ENCODE assay signal across 1 cellular context in the genomic region with DNA sequence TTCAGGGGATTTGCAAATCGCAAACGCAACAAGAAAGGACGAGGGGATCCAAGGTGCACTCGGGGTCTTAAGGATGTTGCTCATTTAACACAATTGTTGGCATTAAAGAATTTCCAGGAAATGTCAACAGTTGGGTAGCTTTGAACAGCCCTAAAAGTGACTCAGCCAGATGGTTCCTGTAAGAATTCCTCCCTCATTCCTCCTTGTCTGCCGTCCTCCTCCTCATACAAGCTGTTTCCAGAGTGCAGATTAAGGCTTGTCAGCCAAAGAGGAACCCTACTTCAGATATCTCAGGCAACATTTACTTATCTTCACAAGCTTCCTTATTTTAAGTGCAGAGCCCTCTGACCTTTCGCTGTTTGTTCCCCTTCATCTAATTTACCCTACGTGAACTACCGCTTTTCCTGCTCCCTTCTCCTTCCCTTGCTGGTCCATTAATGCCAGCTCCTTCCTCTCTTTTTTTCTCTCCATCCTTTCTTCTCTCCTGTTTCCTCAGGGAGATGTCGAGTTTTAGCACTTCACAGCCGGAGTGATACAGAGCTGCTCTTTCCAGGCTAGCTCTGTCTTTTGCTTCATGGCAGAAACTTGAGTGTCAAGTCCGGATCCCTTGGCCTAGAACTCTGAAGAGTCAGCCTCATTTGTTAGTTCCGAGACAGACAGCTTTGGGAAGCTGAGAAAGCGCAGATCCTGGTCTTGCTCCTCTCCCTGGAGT.
TF ChIP-seq lines count a peak whose summit lies in the region.

No MANE protein-coding gene starts in this region.

TF ChIP-seq in K562, 482 proteins besides CTCF, POLR2A, EP300 and RAD21 (continued from another document and continues in another):
- TF ChIP-seq HDAC2 (IDR thresholded peaks at IDR 0.05) (peak; percentile 96), ZNF551 (CRISPR knock-in tag; IDR thresholded peaks at IDR 0.05) (no peak), DMBX1 (CRISPR knock-in tag; IDR thresholded peaks at IDR 0.05; ENCODE audit: borderline replicate concordance) (peak; percentile 74), SMARCB1 (IDR thresholded peaks at IDR 0.05; ENCODE audit: insufficient read length, low read depth) (peak; percentile 86), POLR2H (tag; IDR thresholded peaks at IDR 0.05; ENCODE audit: low read depth) (no peak), ZNF586 (CRISPR knock-in tag; conservative IDR thresholded peaks at IDR 0.05) (no peak), FOXP1 (CRISPR knock-in tag; IDR thresholded peaks at IDR 0.05) (no peak), ZNF696 (CRISPR knock-in tag; conservative IDR thresholded peaks at IDR 0.05) (no peak), CREB1 (IDR thresholded peaks at IDR 0.05) (no peak), CREB1 (CRISPR knock-in tag; IDR thresholded peaks at IDR 0.05) (no peak; the same call in 1 of the 2 replicates), ZFP30 (CRISPR knock-in tag; IDR thresholded peaks at IDR 0.05; ENCODE audit: borderline replicate concordance) (no peak), ZEB2 (IDR thresholded peaks at IDR 0.05) (peak; percentile 90), TFAM (CRISPR knock-in tag; conservative IDR thresholded peaks at IDR 0.05) (no peak), LEF1 (IDR thresholded peaks at IDR 0.05) (peak; percentile 76), C11orf30 (IDR thresholded peaks at IDR 0.05; ENCODE audit: low read depth) (peak; percentile 49; the same call in 1 of the 2 replicates), CCAR2 (IDR thresholded peaks at IDR 0.05; ENCODE audit: low read depth, low read length) (no peak), MCM2 (IDR thresholded peaks at IDR 0.05; ENCODE audit: low read depth) (no peak), POLR2G (IDR thresholded peaks at IDR 0.05; ENCODE audit: low read depth, low read length) (no peak), ZFP1 (CRISPR knock-in tag; IDR thresholded peaks at IDR 0.05) (no peak), CBFA2T3 (IDR thresholded peaks at IDR 0.05) (peak; percentile 97), PHB2 (IDR thresholded peaks at IDR 0.05; ENCODE audit: low read depth) (peak; percentile 87), FOXJ2 (tag; IDR thresholded peaks at IDR 0.05) (no peak), NCOR1 (IDR thresholded peaks at IDR 0.05) (peak; percentile 93), TCF7 (IDR thresholded peaks at IDR 0.05; ENCODE audit: borderline replicate concordance) (peak; percentile 56; the same call in 1 of the 2 replicates), ZNF239 (CRISPR knock-in tag; IDR thresholded peaks at IDR 0.05) (peak; percentile 27; the same call in 1 of the 2 replicates), SMC3 (conservative IDR thresholded peaks at IDR 0.05; ENCODE audit: insufficient read depth, low read depth, low read length) (no peak), MTA2 (IDR thresholded peaks at IDR 0.05; ENCODE audit: low read depth) (peak; percentile 88), BCOR (IDR thresholded peaks at IDR 0.05) (peak; percentile 86; the same call in 1 of the 2 replicates), CEBPB (tag; IDR thresholded peaks at IDR 0.05) (no peak)
- TF ChIP-seq, protein P1, sequence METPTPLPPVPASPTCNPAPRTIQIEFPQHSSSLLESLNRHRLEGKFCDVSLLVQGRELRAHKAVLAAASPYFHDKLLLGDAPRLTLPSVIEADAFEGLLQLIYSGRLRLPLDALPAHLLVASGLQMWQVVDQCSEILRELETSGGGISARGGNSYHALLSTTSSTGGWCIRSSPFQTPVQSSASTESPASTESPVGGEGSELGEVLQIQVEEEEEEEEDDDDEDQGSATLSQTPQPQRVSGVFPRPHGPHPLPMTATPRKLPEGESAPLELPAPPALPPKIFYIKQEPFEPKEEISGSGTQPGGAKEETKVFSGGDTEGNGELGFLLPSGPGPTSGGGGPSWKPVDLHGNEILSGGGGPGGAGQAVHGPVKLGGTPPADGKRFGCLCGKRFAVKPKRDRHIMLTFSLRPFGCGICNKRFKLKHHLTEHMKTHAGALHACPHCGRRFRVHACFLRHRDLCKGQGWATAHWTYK (CRISPR knock-in tag; IDR thresholded peaks at IDR 0.05), result 0 out of 2 replicates have a peak, but pooled peaks have one; percentile 41
- TF ChIP-seq, protein P2, sequence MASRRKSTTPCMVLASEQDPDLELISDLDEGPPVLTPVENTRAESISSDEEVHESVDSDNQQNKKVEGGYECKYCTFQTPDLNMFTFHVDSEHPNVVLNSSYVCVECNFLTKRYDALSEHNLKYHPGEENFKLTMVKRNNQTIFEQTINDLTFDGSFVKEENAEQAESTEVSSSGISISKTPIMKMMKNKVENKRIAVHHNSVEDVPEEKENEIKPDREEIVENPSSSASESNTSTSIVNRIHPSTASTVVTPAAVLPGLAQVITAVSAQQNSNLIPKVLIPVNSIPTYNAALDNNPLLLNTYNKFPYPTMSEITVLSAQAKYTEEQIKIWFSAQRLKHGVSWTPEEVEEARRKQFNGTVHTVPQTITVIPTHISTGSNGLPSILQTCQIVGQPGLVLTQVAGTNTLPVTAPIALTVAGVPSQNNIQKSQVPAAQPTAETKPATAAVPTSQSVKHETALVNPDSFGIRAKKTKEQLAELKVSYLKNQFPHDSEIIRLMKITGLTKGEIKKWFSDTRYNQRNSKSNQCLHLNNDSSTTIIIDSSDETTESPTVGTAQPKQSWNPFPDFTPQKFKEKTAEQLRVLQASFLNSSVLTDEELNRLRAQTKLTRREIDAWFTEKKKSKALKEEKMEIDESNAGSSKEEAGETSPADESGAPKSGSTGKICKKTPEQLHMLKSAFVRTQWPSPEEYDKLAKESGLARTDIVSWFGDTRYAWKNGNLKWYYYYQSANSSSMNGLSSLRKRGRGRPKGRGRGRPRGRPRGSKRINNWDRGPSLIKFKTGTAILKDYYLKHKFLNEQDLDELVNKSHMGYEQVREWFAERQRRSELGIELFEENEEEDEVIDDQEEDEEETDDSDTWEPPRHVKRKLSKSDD (conservative IDR thresholded peaks at IDR 0.05; ENCODE audit: low read length), result no peak
- TF ChIP-seq, protein P3, sequence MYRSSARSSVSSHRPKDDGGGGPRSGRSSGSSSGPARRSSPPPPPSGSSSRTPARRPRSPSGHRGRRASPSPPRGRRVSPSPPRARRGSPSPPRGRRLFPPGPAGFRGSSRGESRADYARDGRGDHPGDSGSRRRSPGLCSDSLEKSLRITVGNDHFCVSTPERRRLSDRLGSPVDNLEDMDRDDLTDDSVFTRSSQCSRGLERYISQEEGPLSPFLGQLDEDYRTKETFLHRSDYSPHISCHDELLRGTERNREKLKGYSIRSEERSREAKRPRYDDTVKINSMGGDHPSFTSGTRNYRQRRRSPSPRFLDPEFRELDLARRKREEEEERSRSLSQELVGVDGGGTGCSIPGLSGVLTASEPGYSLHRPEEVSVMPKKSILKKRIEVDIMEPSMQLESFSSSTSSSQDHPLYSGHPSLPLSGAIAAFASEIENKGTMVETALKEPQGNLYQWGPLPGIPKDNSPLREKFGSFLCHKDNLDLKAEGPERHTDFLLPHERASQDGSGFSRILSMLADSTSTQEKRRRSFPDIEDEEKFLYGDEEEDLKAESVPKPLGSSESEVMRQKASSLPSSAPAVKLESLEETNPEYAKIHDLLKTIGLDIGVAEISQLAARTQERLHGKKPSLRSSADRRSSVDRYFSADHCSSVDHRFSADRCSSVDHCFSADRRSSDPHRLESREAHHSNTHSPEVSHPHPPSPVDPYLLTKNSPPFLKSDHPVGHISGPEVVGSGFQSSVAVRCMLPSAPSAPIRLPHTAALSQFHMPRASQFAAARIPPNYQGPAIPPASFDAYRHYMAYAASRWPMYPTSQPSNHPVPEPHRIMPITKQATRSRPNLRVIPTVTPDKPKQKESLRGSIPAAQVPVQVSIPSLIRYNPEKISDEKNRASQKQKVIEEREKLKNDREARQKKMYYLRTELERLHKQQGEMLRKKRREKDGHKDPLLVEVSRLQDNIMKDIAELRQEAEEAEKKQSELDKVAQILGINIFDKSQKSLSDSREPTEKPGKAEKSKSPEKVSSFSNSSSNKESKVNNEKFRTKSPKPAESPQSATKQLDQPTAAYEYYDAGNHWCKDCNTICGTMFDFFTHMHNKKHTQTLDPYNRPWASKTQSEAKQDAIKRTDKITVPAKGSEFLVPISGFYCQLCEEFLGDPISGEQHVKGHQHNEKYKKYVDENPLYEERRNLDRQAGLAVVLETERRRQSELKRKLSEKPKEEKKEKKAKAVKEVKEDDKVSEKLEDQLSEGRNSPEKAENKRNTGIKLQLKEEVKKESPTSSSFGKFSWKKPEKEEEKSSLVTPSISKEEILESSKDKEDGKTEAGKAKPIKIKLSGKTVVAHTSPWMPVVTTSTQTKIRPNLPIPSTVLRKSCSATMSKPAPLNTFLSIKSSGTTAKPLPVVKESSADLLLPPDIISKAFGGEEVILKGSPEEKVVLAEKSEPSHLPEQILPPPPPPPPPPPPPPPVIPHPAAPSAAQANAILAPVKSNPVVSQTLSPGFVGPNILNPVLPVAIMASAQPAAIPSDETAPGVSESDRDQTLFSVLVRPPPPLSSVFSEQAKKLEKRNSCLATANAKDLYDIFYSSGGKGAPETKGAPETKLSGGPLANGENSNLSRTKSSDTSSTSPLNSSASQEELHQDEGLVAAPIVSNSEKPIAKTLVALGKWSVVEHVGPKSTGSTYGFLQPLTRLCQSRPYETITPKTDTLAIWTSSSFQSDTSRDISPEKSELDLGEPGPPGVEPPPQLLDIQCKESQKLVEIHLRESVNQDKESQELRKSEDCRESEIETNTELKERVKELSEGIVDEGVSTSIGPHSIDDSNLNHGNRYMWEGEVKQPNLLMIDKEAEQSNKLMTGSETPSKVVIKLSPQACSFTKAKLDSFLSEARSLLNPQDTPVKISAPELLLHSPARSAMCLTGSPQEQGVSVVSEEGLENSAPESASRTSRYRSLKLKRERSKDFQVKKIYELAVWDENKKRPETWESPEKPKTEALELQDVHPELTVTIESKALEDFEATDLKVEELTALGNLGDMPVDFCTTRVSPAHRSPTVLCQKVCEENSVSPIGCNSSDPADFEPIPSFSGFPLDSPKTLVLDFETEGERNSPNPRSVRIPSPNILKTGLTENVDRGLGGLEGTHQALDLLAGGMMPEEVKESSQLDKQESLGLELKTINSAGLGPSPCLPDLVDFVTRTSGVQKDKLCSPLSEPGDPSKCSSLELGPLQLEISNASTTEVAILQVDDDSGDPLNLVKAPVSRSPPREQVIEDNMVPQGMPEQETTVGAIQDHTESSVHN (IDR thresholded peaks at IDR 0.05; ENCODE audit: borderline replicate concordance in 1 of 2, low read depth in 1 of 2), result peak in 1 of 2 experiments; percentile 52; a peak in 1 of 4 replicates
- TF ChIP-seq, protein P4, sequence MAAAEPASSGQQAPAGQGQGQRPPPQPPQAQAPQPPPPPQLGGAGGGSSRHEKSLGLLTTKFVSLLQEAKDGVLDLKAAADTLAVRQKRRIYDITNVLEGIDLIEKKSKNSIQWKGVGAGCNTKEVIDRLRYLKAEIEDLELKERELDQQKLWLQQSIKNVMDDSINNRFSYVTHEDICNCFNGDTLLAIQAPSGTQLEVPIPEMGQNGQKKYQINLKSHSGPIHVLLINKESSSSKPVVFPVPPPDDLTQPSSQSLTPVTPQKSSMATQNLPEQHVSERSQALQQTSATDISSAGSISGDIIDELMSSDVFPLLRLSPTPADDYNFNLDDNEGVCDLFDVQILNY (CRISPR knock-in tag; IDR thresholded peaks at IDR 0.05), result no peak
- TF ChIP-seq, protein P5, sequence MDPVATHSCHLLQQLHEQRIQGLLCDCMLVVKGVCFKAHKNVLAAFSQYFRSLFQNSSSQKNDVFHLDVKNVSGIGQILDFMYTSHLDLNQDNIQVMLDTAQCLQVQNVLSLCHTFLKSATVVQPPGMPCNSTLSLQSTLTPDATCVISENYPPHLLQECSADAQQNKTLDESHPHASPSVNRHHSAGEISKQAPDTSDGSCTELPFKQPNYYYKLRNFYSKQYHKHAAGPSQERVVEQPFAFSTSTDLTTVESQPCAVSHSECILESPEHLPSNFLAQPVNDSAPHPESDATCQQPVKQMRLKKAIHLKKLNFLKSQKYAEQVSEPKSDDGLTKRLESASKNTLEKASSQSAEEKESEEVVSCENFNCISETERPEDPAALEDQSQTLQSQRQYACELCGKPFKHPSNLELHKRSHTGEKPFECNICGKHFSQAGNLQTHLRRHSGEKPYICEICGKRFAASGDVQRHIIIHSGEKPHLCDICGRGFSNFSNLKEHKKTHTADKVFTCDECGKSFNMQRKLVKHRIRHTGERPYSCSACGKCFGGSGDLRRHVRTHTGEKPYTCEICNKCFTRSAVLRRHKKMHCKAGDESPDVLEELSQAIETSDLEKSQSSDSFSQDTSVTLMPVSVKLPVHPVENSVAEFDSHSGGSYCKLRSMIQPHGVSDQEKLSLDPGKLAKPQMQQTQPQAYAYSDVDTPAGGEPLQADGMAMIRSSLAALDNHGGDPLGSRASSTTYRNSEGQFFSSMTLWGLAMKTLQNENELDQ (CRISPR knock-in tag; IDR thresholded peaks at IDR 0.05; ENCODE audit: borderline replicate concordance), result no peak
- TF ChIP-seq, protein P6, sequence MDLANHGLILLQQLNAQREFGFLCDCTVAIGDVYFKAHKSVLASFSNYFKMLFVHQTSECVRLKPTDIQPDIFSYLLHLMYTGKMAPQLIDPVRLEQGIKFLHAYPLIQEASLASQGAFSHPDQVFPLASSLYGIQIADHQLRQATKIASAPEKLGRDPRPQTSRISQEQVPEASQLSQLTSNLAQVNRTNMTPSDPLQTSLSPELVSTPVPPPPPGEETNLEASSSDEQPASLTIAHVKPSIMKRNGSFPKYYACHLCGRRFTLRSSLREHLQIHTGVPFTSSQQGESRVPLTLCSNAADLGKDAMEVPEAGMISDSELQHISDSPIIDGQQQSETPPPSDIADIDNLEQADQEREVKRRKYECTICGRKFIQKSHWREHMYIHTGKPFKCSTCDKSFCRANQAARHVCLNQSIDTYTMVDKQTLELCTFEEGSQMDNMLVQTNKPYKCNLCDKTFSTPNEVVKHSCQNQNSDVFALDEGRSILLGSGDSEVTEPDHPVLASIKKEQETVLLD (IDR thresholded peaks at IDR 0.05), result peak; percentile 75; the same call in 1 of the 2 replicates
- TF ChIP-seq, protein P7, sequence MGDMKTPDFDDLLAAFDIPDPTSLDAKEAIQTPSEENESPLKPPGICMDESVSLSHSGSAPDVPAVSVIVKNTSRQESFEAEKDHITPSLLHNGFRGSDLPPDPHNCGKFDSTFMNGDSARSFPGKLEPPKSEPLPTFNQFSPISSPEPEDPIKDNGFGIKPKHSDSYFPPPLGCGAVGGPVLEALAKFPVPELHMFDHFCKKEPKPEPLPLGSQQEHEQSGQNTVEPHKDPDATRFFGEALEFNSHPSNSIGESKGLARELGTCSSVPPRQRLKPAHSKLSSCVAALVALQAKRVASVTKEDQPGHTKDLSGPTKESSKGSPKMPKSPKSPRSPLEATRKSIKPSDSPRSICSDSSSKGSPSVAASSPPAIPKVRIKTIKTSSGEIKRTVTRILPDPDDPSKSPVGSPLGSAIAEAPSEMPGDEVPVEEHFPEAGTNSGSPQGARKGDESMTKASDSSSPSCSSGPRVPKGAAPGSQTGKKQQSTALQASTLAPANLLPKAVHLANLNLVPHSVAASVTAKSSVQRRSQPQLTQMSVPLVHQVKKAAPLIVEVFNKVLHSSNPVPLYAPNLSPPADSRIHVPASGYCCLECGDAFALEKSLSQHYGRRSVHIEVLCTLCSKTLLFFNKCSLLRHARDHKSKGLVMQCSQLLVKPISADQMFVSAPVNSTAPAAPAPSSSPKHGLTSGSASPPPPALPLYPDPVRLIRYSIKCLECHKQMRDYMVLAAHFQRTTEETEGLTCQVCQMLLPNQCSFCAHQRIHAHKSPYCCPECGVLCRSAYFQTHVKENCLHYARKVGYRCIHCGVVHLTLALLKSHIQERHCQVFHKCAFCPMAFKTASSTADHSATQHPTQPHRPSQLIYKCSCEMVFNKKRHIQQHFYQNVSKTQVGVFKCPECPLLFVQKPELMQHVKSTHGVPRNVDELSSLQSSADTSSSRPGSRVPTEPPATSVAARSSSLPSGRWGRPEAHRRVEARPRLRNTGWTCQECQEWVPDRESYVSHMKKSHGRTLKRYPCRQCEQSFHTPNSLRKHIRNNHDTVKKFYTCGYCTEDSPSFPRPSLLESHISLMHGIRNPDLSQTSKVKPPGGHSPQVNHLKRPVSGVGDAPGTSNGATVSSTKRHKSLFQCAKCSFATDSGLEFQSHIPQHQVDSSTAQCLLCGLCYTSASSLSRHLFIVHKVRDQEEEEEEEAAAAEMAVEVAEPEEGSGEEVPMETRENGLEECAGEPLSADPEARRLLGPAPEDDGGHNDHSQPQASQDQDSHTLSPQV (IDR thresholded peaks at IDR 0.05), result 0 out of 2 replicates have a peak, but pooled peaks have one; percentile 19
